In genomic region chr10:74822583-74823089, GRCh38 we compare ENCODE assay signal across 9 cellular contexts. TPM values are rescaled to one million over a fixed set of nuclear protein-coding genes. Genes with fewer than 3 reads are reported as not detected.
A peak's percentile ranks its signal among the peaks of the same experiment; 100 is the strongest.
DNase-seq lines count a peak whose midpoint lies in the region; ATAC-seq and TF ChIP-seq lines count a peak whose summit lies in the region.
"Had no signal": no experiment of that assay in that cellular context is flagged by ENCODE, and none has a peak within 500 bp of the region (broad histone marks: within the 10 kb centered on the region; RNA-seq: fewer than 3 reads in every experiment).

No MANE protein-coding gene starts in this region.

- peak overlapping the region; percentile 61 for H3K27ac ChIP-seq in ACC112 (ENCODE audit: low read depth, low read length)
- 0 out of 2 replicates have a peak overlapping the region, but pooled peaks have one; percentile 0 for H3K27ac ChIP-seq in HL-60 (replicated peaks)
- peak overlapping the region; percentile 17 to 80 for H3K27ac ChIP-seq in lung (ENCODE audit: low read depth in 1 of 2, low read length in 1 of 2)

- no peaks in the 10 kb centered on the region for H3K9me3 Mint-ChIP-seq in activated T-helper 17 cell treated with anti-CD3 and anti-CD28 coated beads, Interleukin-2, amount 50 U/mL, for 72 hours

- H3K36me3 ChIP-seq in ACC112 (ENCODE audit: insufficient read depth, low read length) = no peaks in the 10 kb centered on the region
- no peaks in the 10 kb centered on the region for H3K36me3 ChIP-seq in lung (ENCODE audit: control insufficient read depth in 2 of 2, insufficient read depth in 2 of 2, low read length in 2 of 2)

- no peaks in the 10 kb centered on the region for H3K9me3 ChIP-seq in lung (ENCODE audit: control insufficient read depth in 2 of 2, insufficient read depth in 1 of 2, low read length in 1 of 2)

- H3K27me3 Mint-ChIP-seq in activated T-helper 17 cell treated with anti-CD3 and anti-CD28 coated beads, Interleukin-2, amount 50 U/mL, for 72 hours = no peaks in the 10 kb centered on the region

- H3K4me3 ChIP-seq in ACC112 (ENCODE audit: low read depth, low read length) (no peak overlapping the region), HL-60 (replicated peaks; ENCODE audit: insufficient read depth, low read length) (no peak overlapping the region), lung (no peak overlapping the region)

- ATAC-seq in activated T-helper 17 cell treated with anti-CD3 and anti-CD28 coated beads, Interleukin-2, amount 50 U/mL, for 72 hours (replicated peaks) = no peak
- ATAC-seq in lung (ENCODE audit: insufficient read depth, low FRiP score) (no peak), HG02759 (IDR thresholded peaks at IDR 0.05; ENCODE audit: unreplicated experiment) (no peak), HG02840 (IDR thresholded peaks at IDR 0.05; ENCODE audit: low FRiP score, unreplicated experiment) (no peak), HG03159 (IDR thresholded peaks at IDR 0.05; ENCODE audit: unreplicated experiment) (no peak)

- peaks cover 6% of the 10 kb centered on the region for H3K79me2 ChIP-seq in ACC112 (ENCODE audit: control insufficient read depth, insufficient read depth, low read length, unreplicated experiment)

- H3K27me3 ChIP-seq in ACC112 (ENCODE audit: insufficient read depth, low read length) (no peaks in the 10 kb centered on the region), HL-60 (ENCODE audit: insufficient read depth, poor library complexity, severe bottlenecking) (no peaks in the 10 kb centered on the region), lung (ENCODE audit: control insufficient read depth, insufficient read depth) (no peaks in the 10 kb centered on the region)

- peak overlapping the region; percentile 83 for H3K4me3 Mint-ChIP-seq in activated T-helper 17 cell treated with anti-CD3 and anti-CD28 coated beads, Interleukin-2, amount 50 U/mL, for 72 hours

- H3K4me1 ChIP-seq in ACC112 (ENCODE audit: control insufficient read depth, insufficient read depth, low read length, unreplicated experiment) (peaks cover 27% of the 10 kb centered on the region), lung (ENCODE audit: control insufficient read depth in 2 of 2, insufficient read depth in 2 of 2, low read length in 2 of 2) (peaks cover 4 to 8% of the 10 kb centered on the region in 2 donors)

- DNase-seq in HL-60 (ENCODE audit: low read depth in 1 of 2, low spot score in 1 of 2) (peak in 1 of 2 experiments; percentile 10), lung (ENCODE audit: low spot score) (no peak), ureter (ENCODE audit: low spot score) (no peak)
- DNase-seq: NCI-H2107 had no signal

- 54 to 57% methylated on average over 2 of the region's 2 CpGs for WGBS in lung, 2 donors

- H3K36me3 Mint-ChIP-seq in activated T-helper 17 cell treated with anti-CD3 and anti-CD28 coated beads, Interleukin-2, amount 50 U/mL, for 72 hours (ENCODE audit: low read depth) = peaks cover 7% of the 10 kb centered on the region

- peak overlapping the region; percentile 27 for H2AFZ ChIP-seq in ACC112 (ENCODE audit: low read length, unreplicated experiment)

- H3K4me1 Mint-ChIP-seq in activated T-helper 17 cell treated with anti-CD3 and anti-CD28 coated beads, Interleukin-2, amount 50 U/mL, for 72 hours = peaks cover 23% of the 10 kb centered on the region

- TF ChIP-seq CTCF in HL-60 (IDR thresholded peaks at IDR 0.05; ENCODE audit: insufficient read depth, low read length) = no peak
- TF ChIP-seq CTCF in lung (IDR thresholded peaks at IDR 0.05; ENCODE audit: control extremely low read depth, extremely low read depth) = no peak

- peak overlapping the region; percentile 16 for H3K27ac Mint-ChIP-seq in activated T-helper 17 cell treated with anti-CD3 and anti-CD28 coated beads, Interleukin-2, amount 50 U/mL, for 72 hours

RNA-seq across cellular contexts. Expression of gene KAT6B, which starts 3.8 kb away (rescaled TPM):
- total RNA-seq in activated T-helper 17 cell treated with anti-CD3 and anti-CD28 coated beads, Interleukin-2, amount 50 U/mL, for 72 hours = 10 to 100 TPM; 20.5 to 25.9 TPM
- total RNA-seq in lung (100 to 1,000 TPM in 1 of 2 donors, 10 to 100 TPM in 1; 35.0 to 161 TPM), ureter (56.2 TPM)
- polyA plus RNA-seq in lung = 1 to 10 TPM; 5.0 to 7.0 TPM

Comparison
In these comparisons a context has a peak if more than half of its experiments do, and no peak if none do; other contexts are left out.
1. H3K27ac ChIP-seq: peak in every context shown above with its lines; median percentile 61 in ACC112; 48 in lung; 0 in HL-60.